Comparison of ENCODE assay signal across 8 cellular contexts in the genomic region with DNA sequence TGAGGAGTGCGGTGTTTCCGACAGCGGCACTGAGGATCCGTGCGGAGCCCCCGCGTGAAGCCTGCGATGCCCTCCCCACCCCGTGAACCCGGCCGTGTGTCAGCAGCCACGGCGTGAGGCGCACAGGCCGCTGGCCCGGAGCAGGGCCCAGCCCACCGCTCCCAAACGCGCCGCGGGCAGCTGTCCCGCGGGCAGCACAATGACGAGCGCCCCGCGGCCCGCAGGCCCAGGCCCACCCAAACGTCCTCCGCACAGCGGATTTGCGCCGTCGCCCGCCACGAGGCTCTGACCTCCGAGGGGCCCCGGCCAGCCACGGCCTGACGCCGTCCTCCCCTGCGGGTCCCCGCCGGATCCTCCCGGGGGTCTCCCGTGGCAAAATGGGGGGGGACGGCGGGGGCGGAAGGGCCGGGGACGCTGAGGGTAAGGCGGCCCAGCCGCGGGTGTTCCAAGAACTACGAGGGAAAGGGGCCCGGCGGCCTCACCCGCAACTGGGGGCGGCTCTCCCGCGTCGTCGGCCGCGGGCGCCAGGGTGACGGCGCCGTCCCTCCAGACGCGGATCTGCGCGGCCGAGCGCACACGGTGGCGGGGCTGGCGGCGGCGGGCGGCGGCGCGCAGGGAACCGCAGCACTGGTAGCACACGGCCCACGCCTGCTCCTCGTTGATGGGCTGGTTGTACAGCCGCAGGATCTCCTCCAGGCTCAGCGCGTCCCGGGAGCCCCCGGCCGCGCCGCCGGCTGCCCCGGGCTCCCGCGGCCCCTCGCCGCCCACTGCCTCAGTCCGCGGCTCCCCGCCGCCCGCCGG. TPM values are rescaled to one million over a fixed set of nuclear protein-coding genes. Genes with fewer than 3 reads are reported as not detected.
DNase-seq lines count a peak whose midpoint lies in the region; ATAC-seq and TF ChIP-seq lines count a peak whose summit lies in the region.

No MANE protein-coding gene starts in this region.

- H3K9me3 ChIP-seq in CD4-positive, alpha-beta memory T cell (ENCODE audit: control insufficient read depth in 1 of 2, low read length in 2 of 2) = no peaks in the 10 kb centered on the region
- no peaks in the 10 kb centered on the region for H3K9me3 ChIP-seq in endodermal cell (ENCODE audit: control insufficient read depth, low read length)
- no peaks in the 10 kb centered on the region for H3K9me3 ChIP-seq in suprapubic skin

- peak overlapping the region; percentile 42 to 63 for H3K4me3 ChIP-seq in CD4-positive, alpha-beta memory T cell (ENCODE audit: low read length in 2 of 2)
- peak overlapping the region; percentile 93 for H3K4me3 ChIP-seq in endodermal cell (ENCODE audit: low read length)
- peak overlapping the region; percentile 81 for H3K4me3 ChIP-seq in suprapubic skin

- TF ChIP-seq EP300 in suprapubic skin (IDR thresholded peaks at IDR 0.05) = no peak

- H3K36me3 Mint-ChIP-seq in CD4-positive, alpha-beta memory T cell = peaks cover 0 to 4% of the 10 kb centered on the region in 2 donors
- H3K36me3 Mint-ChIP-seq in endodermal cell (ENCODE audit: low read depth) = peaks cover 1% of the 10 kb centered on the region

- H3K27ac Mint-ChIP-seq in CD4-positive, alpha-beta memory T cell = peak overlapping the region in 3 of 7 donors; percentile 57 to 80 (median 75)
- no peak overlapping the region for H3K27ac Mint-ChIP-seq in endodermal cell

- peaks cover 9% of the 10 kb centered on the region for H3K4me1 ChIP-seq in CD4-positive, alpha-beta memory T cell (ENCODE audit: insufficient read depth, low read length)
- H3K4me1 ChIP-seq in endodermal cell (ENCODE audit: control insufficient read depth, insufficient read depth, low read length) (no peaks in the 10 kb centered on the region), suprapubic skin (peaks cover 35% of the 10 kb centered on the region)

- H3K27me3 Mint-ChIP-seq in CD4-positive, alpha-beta memory T cell = peaks cover 1 to 2% of the 10 kb centered on the region in 2 donors
- H3K27me3 Mint-ChIP-seq in endodermal cell (ENCODE audit: insufficient read depth) = peaks cover 12% of the 10 kb centered on the region

- H3K27ac ChIP-seq in CD4-positive, alpha-beta memory T cell (ENCODE audit: low read depth, low read length) = no peak overlapping the region
- H3K27ac ChIP-seq in endodermal cell (ENCODE audit: low read depth, low read length) (no peak overlapping the region), suprapubic skin (peak overlapping the region; percentile 96)

- H3K27me3 ChIP-seq in CD4-positive, alpha-beta memory T cell (ENCODE audit: insufficient read depth, low read length) = no peaks in the 10 kb centered on the region
- H3K27me3 ChIP-seq in endodermal cell (ENCODE audit: control insufficient read depth, insufficient read depth, low read length, poor library complexity, severe bottlenecking) (peaks cover 18% of the 10 kb centered on the region), suprapubic skin (no peaks in the 10 kb centered on the region)

- peak overlapping the region; percentile 48 for H3K9ac ChIP-seq in endodermal cell (ENCODE audit: extremely low read depth, low read length, poor library complexity, severe bottlenecking)

- TF ChIP-seq CTCF in endodermal cell (conservative IDR thresholded peaks at IDR 0.05) = no peak
- TF ChIP-seq CTCF in suprapubic skin (IDR thresholded peaks at IDR 0.05) = no peak

- peaks cover 14 to 22% (median 18%) of the 10 kb centered on the region in 4 donors for H3K4me1 Mint-ChIP-seq in CD4-positive, alpha-beta memory T cell
- H3K4me1 Mint-ChIP-seq in endodermal cell = peaks cover 17% of the 10 kb centered on the region

- intact Hi-C loops in CD4-positive, alpha-beta memory T cell (cut with micrococcal nuclease) = loop anchor here (1.0 to 5.0 kb wide), 3 partner anchors 46 to 280 kb away; a partner anchor contains a TSS

- POLR2A ChIA-PET in CD4-positive, alpha-beta memory T cell (lab: Charles Lee; ENCODE audit: partially characterized antibody) = interaction anchor here (1.0 to 1.9 kb wide), 3 partner anchors 250 to 329 kb away, joined by 3 to 5 read pairs (median 3); a partner anchor contains a TSS

- peak overlapping the region; percentile 68 to 89 (median 86) for H3K4me3 Mint-ChIP-seq in CD4-positive, alpha-beta memory T cell
- peak overlapping the region; percentile 63 for H3K4me3 Mint-ChIP-seq in endodermal cell

- H3K9me3 Mint-ChIP-seq in CD4-positive, alpha-beta memory T cell = no peaks in the 10 kb centered on the region
- H3K9me3 Mint-ChIP-seq in endodermal cell = no peaks in the 10 kb centered on the region

- DNase-seq in CD4-positive, alpha-beta memory T cell = peak in 4 of 5 donors; percentile 1 to 35 (median 26)
- DNase-seq in activated CD4-positive, alpha-beta T cell treated with anti-CD3 and anti-CD28 coated beads for 48 hours = peak; percentile 36
- DNase-seq in endodermal cell (peak; percentile 68), midbrain (lab: John Stamatoyannopoulos, UW) (peak; percentile 55), suprapubic skin (ENCODE audit: low spot score in 2 of 2) (peak in 1 of 2 donors; percentile 67), NCI-H1930 (lab: John Stamatoyannopoulos, UW) (no peak)

- H3K36me3 ChIP-seq in CD4-positive, alpha-beta memory T cell (ENCODE audit: insufficient read depth, low read length) = no peaks in the 10 kb centered on the region
- H3K36me3 ChIP-seq in endodermal cell (ENCODE audit: control insufficient read depth, insufficient read depth, low read length) = no peaks in the 10 kb centered on the region
- H3K36me3 ChIP-seq in suprapubic skin = no peaks in the 10 kb centered on the region

- TF ChIP-seq POLR2A in suprapubic skin (IDR thresholded peaks at IDR 0.05) = peak in 1 of 2 donors; percentile 14

- ATAC-seq in GM19372 (IDR thresholded peaks at IDR 0.05; ENCODE audit: low read depth, unreplicated experiment) (peak; percentile 36), HG03457 (IDR thresholded peaks at IDR 0.05; ENCODE audit: unreplicated experiment) (peak; percentile 20)

- CTCF ChIA-PET in CD4-positive, alpha-beta memory T cell (lab: Charles Lee; ENCODE audit: partially characterized antibody) = interaction anchor here (1.0 kb wide), 1 partner anchor 329 kb away, joined by 3 read pairs; no protein-coding TSS in a partner anchor

- 0 to 1% methylated on average over 20 to 108 of the region's 108 CpGs for WGBS in endodermal cell (ENCODE audit: insufficient coverage in 1 of 2, insufficient read length in 1 of 2), 2 experiments
- under 1% methylated on average over 22 of the region's 108 CpGs for WGBS in suprapubic skin

RNA-seq across cellular contexts. Expression of a gene that starts 0.7 kb away (rescaled TPM):
- total RNA-seq in CD4-positive, alpha-beta memory T cell = 1 to 10 TPM; 1.7 to 1.8 TPM
- 1 to 10 TPM in 1 of 2 donors, not detected in 1; 3.0 TPM for polyA plus RNA-seq in CD4-positive, alpha-beta memory T cell
- 10 to 100 TPM; 14.2 to 17.2 TPM for total RNA-seq in endodermal cell
- 11.6 TPM for polyA plus RNA-seq in endodermal cell (2013, experiment 1 of 2)
- polyA plus RNA-seq in endodermal cell (2013, experiment 2 of 2) = 9.6 TPM
- 10 to 100 TPM; 21.7 to 42.8 (median 25.2) TPM for total RNA-seq in suprapubic skin

RNA-seq across cellular contexts. Expression of a gene that starts 45.3 kb away (rescaled TPM):
- total RNA-seq in CD4-positive, alpha-beta memory T cell = 10 to 100 TPM in 1 of 2 experiments, 1 to 10 TPM in 1; 9.9 to 13.1 TPM
- polyA plus RNA-seq in CD4-positive, alpha-beta memory T cell = 1 to 10 TPM; 3.6 to 7.8 TPM
- total RNA-seq in endodermal cell = 10 to 100 TPM; 17.8 to 19.2 TPM
- 15.4 TPM for polyA plus RNA-seq in endodermal cell (2013, experiment 1 of 2)
- 14.3 TPM for polyA plus RNA-seq in endodermal cell (2013, experiment 2 of 2)
- total RNA-seq in suprapubic skin = 10 to 100 TPM in 2 of 4 donors, 1 to 10 TPM in 2; 6.5 to 14.8 (median 11.3) TPM

RNA-seq across cellular contexts. Expression of a gene that starts 45.6 kb away (rescaled TPM):
- 10 to 100 TPM; 59.7 to 62.0 TPM for total RNA-seq in CD4-positive, alpha-beta memory T cell
- 100 to 1,000 TPM; 119 to 139 TPM for polyA plus RNA-seq in CD4-positive, alpha-beta memory T cell
- total RNA-seq in endodermal cell = 10 to 100 TPM; 65.5 to 70.2 TPM
- polyA plus RNA-seq in endodermal cell (2013, experiment 1 of 2) = 102 TPM
- polyA plus RNA-seq in endodermal cell (2013, experiment 2 of 2) = 89.8 TPM
- total RNA-seq in suprapubic skin = 10 to 100 TPM; 53.1 to 72.1 (median 68.4) TPM

Comparison
In these comparisons a context has a peak if more than half of its experiments do, and no peak if none do; other contexts are left out.
1. DNase-seq: peak in CD4-positive, alpha-beta memory T cell (4 of 5), activated CD4-positive, alpha-beta T cell treated with anti-CD3 and anti-CD28 coated beads for 48 hours (single experiment), endodermal cell (single experiment) and midbrain (single experiment); none in NCI-H1930 (0 of 2).
2. RNA of a gene that starts 0.7 kb away (total RNA-seq): 21.7 to 42.8 TPM in suprapubic skin and 14.2 to 17.2 TPM in endodermal cell; 1.7 to 1.8 TPM in CD4-positive, alpha-beta memory T cell; every median in the first group is over 4 times any median in the second.
3. Peak in every context shown above with its lines, with median percentiles within 50 percentile points of each other: H3K4me3 ChIP-seq.